Comparison of ENCODE assay signal across 10 cellular contexts in the genomic region with DNA sequence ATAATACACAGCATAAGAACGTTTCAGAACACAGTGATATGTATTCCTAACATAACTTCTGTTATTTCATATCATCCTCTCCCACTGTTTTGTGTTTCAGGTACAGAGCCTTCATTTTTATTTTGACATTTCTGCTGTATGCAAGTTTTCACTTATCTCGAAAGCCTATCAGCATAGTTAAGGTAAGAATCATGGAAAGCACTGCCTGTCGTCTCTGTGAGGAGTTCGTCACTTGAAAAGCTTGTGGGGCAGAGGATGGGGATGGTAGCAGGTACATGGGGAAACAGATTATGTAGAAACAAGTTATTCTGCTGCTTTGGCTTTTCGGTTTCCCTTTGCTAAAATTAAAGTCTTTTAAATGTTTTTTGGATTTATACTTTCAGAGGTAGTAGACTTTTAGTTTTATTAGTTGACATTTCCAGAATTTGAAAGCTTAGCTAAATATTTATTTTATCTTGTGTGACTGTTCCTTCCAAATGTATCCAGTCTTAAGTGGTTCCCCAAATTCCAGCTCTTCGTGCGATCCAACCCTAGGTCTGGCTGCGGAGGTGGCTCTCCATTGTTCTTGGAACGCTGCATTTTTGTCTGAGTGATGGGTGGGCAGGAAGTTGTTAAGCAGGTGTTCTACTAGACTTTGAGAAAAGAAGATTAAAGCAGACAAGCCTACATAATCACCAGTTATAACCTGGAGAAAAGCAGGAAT. TPM values are rescaled to one million over a fixed set of nuclear protein-coding genes. Genes with fewer than 3 reads are reported as not detected.
DNase-seq lines count a peak whose midpoint lies in the region; ATAC-seq and TF ChIP-seq lines count a peak whose summit lies in the region.
"Had no signal": no experiment of that assay in that cellular context is flagged by ENCODE, and none has a peak within 500 bp of the region (broad histone marks: within the 10 kb centered on the region; RNA-seq: fewer than 3 reads in every experiment).

No MANE protein-coding gene starts in this region.

- H3K27me3 Mint-ChIP-seq in activated naive CD4-positive, alpha-beta T cell treated with anti-CD3 and anti-CD28 coated beads, Interleukin-2, amount 10 ng/mL, durations not matched to agents 7 days and 5 days = no peaks in the 10 kb centered on the region

- H3K27ac ChIP-seq in SU-DHL-6 (ENCODE audit: low read depth, low read length) = peak overlapping the region; percentile 93
- H3K27ac ChIP-seq in right lobe of liver = peak overlapping the region in 2 of 3 donors; percentile 74 to 78
- H3K27ac ChIP-seq in thyroid gland = peak overlapping the region; percentile 87 to 94 (median 91)

- H3K9me3 Mint-ChIP-seq in activated naive CD4-positive, alpha-beta T cell treated with anti-CD3 and anti-CD28 coated beads, Interleukin-2, amount 10 ng/mL, durations not matched to agents 7 days and 5 days = no peaks in the 10 kb centered on the region

- peak overlapping the region; percentile 54; the same call in 1 of the 2 replicates for H3K9ac ChIP-seq in SU-DHL-6 (ENCODE audit: low read length)

- H3K27me3 ChIP-seq in SU-DHL-6 (ENCODE audit: low read length) (no peaks in the 10 kb centered on the region), right lobe of liver (no peaks in the 10 kb centered on the region), thyroid gland (no peaks in the 10 kb centered on the region)

- H3F3A ChIP-seq in SU-DHL-6 (ENCODE audit: insufficient read depth) = peaks cover 65% of the 10 kb centered on the region

- no peak overlapping the region for H2AFZ ChIP-seq in SU-DHL-6 (ENCODE audit: low read depth, low read length, severe bottlenecking)

- intact Hi-C loops in right lobe of liver (cut with DNase I) (no loop called here), thyroid gland (cut with DNase I) (no loop called here)

- CTCF ChIA-PET in activated naive CD4-positive, alpha-beta T cell treated with anti-CD3 and anti-CD28 coated beads, Interleukin-2, amount 10 ng/mL, durations not matched to agents 7 days and 5 days (lab: Charles Lee) = interaction anchor here (0.9 to 1.7 kb wide), 3 partner anchors 17 to 216 kb away, joined by 3 to 4 read pairs (median 3); no protein-coding TSS in a partner anchor

- no peaks in the 10 kb centered on the region for H4K20me1 ChIP-seq in SU-DHL-6 (ENCODE audit: low read depth, low read length)

- H3K36me3 ChIP-seq in SU-DHL-6 (ENCODE audit: low read length) (0 out of 2 replicates have a peak, but pooled peaks cover 2% of the 10 kb centered on the region), right lobe of liver (peaks cover 0 to 5% (median 0%) of the 10 kb centered on the region in 4 donors), thyroid gland (no peaks in the 10 kb centered on the region)

- H3K4me3 ChIP-seq in SU-DHL-6 (ENCODE audit: insufficient read depth, low read length, poor library complexity, severe bottlenecking) (no peak overlapping the region), right lobe of liver (no peak overlapping the region), thyroid gland (replicated peaks in 1 of 3) (no peak overlapping the region)

- TF ChIP-seq POLR2A in right lobe of liver (IDR thresholded peaks at IDR 0.05) = no peak
- no peak for TF ChIP-seq POLR2A in thyroid gland (IDR thresholded peaks at IDR 0.05)

- H3K27ac Mint-ChIP-seq in activated naive CD4-positive, alpha-beta T cell treated with anti-CD3 and anti-CD28 coated beads, Interleukin-2, amount 10 ng/mL, durations not matched to agents 7 days and 5 days = peak overlapping the region; percentile 78

- DNase-seq in activated naive CD4-positive, alpha-beta T cell treated with anti-CD3 and anti-CD28 coated beads, Interleukin-2, amount 10 ng/mL, durations not matched to agents 7 days and 5 days = no peak
- no peak for DNase-seq in activated naive CD4-positive, alpha-beta T cell (lab: John Stamatoyannopoulos, UW)
- no peak for DNase-seq in right lobe of liver
- no peak for DNase-seq in thyroid gland
- no peak for DNase-seq in stimulated activated CD4-positive, alpha-beta T cell treated with anti-CD3 and anti-CD28 coated beads, Interleukin-4, amount 100 ng/mL, for 4 hours
- no peak for DNase-seq in activated CD8-positive, alpha-beta memory T cell treated with anti-CD3 and anti-CD28 coated beads for 24 hours
- DNase-seq: activated T-cell treated with anti-CD3 and anti-CD28 coated beads, Interleukin-2, amount 50 U/mL, for 1 hour had no signal

- H3K4me1 ChIP-seq in right lobe of liver = peaks cover 0 to 42% (median 15%) of the 10 kb centered on the region in 4 donors
- peaks cover 46 to 61% of the 10 kb centered on the region in 2 donors for H3K4me1 ChIP-seq in thyroid gland

- no peak for TF ChIP-seq CTCF in SU-DHL-6 (IDR thresholded peaks at IDR 0.05; ENCODE audit: insufficient read depth, low read length, poor library complexity, severe bottlenecking)
- TF ChIP-seq CTCF in right lobe of liver (IDR thresholded peaks at IDR 0.05) = no peak
- no peak for TF ChIP-seq CTCF in thyroid gland (IDR thresholded peaks at IDR 0.05)

- no peaks in the 10 kb centered on the region for H3K9me2 ChIP-seq in SU-DHL-6 (replicated peaks; ENCODE audit: insufficient read depth, low read length)

- peaks cover 68% of the 10 kb centered on the region for H3K4me1 Mint-ChIP-seq in activated naive CD4-positive, alpha-beta T cell treated with anti-CD3 and anti-CD28 coated beads, Interleukin-2, amount 10 ng/mL, durations not matched to agents 7 days and 5 days

- H3K9me3 ChIP-seq in SU-DHL-6 (ENCODE audit: insufficient read depth, low read length) (no peaks in the 10 kb centered on the region), right lobe of liver (no peaks in the 10 kb centered on the region), thyroid gland (no peaks in the 10 kb centered on the region)

- 41% methylated on average over 9 of the region's 9 CpGs for WGBS in right lobe of liver (ENCODE audit: insufficient coverage, low coverage, low lambda C conversion rate, missing lambda C conversion rate)
- 60 to 65% methylated on average over 9 of the region's 9 CpGs for WGBS in thyroid gland, 2 donors

- no peak overlapping the region for H3K4me3 Mint-ChIP-seq in activated naive CD4-positive, alpha-beta T cell treated with anti-CD3 and anti-CD28 coated beads, Interleukin-2, amount 10 ng/mL, durations not matched to agents 7 days and 5 days

- H3K36me3 Mint-ChIP-seq in activated naive CD4-positive, alpha-beta T cell treated with anti-CD3 and anti-CD28 coated beads, Interleukin-2, amount 10 ng/mL, durations not matched to agents 7 days and 5 days = peaks cover 70% of the 10 kb centered on the region

- peaks cover 21% of the 10 kb centered on the region; the same call in 1 of the 2 replicates for H3K79me2 ChIP-seq in SU-DHL-6 (ENCODE audit: insufficient read depth, low read length)

- peak overlapping the region; percentile 80 for H3K4me2 ChIP-seq in SU-DHL-6 (ENCODE audit: low read depth, low read length, poor library complexity, severe bottlenecking)

- ATAC-seq in right lobe of liver (peak in 2 of 4 donors; percentile 2 to 26), GM21737 (IDR thresholded peaks at IDR 0.05; ENCODE audit: unreplicated experiment) (no peak)

RNA-seq across cellular contexts. Expression of gene SLC37A1, which starts 12.2 kb away (rescaled TPM):
- 10 to 100 TPM in 1 of 6 experiments, 1 to 10 TPM in 5; 2.5 to 10.8 (median 6.2) TPM for total RNA-seq in right lobe of liver
- total RNA-seq in thyroid gland = 10 to 100 TPM; 26.1 to 37.9 (median 34.9) TPM

RNA-seq across cellular contexts. Expression of gene RSPH1, which starts 29.8 kb away (rescaled TPM):
- total RNA-seq in right lobe of liver (under 1 TPM in 5 of 6 experiments, not detected in 1; 0.18 to 0.55 (median 0.22) TPM), thyroid gland (1 to 10 TPM; 2.7 to 3.7 (median 3.0) TPM)
- total RNA-seq: fibroblast of villous mesenchyme had no signal
